Comparison of ENCODE assay signal across 1 cellular context in genomic region chr17:28720247-28720996, GRCh38.
A peak's percentile ranks its signal among the peaks of the same experiment; 100 is the strongest.
TF ChIP-seq lines count a peak whose summit lies in the region.

No MANE protein-coding gene starts in this region.

TF ChIP-seq in K562, 482 proteins besides CTCF, POLR2A, EP300 and RAD21 (continued from another document and continues in another):
- TF ChIP-seq CUX1 (CRISPR knock-in tag; IDR thresholded peaks at IDR 0.05) (no peak), ZNF239 (CRISPR knock-in tag; IDR thresholded peaks at IDR 0.05) (no peak), STAT5A (IDR thresholded peaks at IDR 0.05; ENCODE audit: borderline replicate concordance, low read length) (no peak), ZNF12 (CRISPR knock-in tag; IDR thresholded peaks at IDR 0.05) (0 out of 2 replicates have a peak, but pooled peaks have one; percentile 17), KLF16 (IDR thresholded peaks at IDR 0.05) (no peak), NRF1 (conservative IDR thresholded peaks at IDR 0.05 in 1 of 2, IDR thresholded peaks at IDR 0.05 in 1 of 2) (no peak), NCOA1 (IDR thresholded peaks at IDR 0.05; ENCODE audit: low read depth) (no peak), RERE (CRISPR knock-in tag; IDR thresholded peaks at IDR 0.05; ENCODE audit: borderline replicate concordance) (no peak), KDM1A (IDR thresholded peaks at IDR 0.05) (no peak), ZNF79 (CRISPR knock-in tag; IDR thresholded peaks at IDR 0.05; ENCODE audit: low read depth) (no peak), NKRF (IDR thresholded peaks at IDR 0.05; ENCODE audit: borderline replicate concordance) (peak; percentile 17; the same call in 1 of the 2 replicates), RBM34 (IDR thresholded peaks at IDR 0.05; ENCODE audit: borderline replicate concordance, insufficient read depth, low read length) (no peak), RB1 (IDR thresholded peaks at IDR 0.05; ENCODE audit: low read depth) (no peak), BRD4 (IDR thresholded peaks at IDR 0.05) (peak; percentile 96), MXI1 (IDR thresholded peaks at IDR 0.05; ENCODE audit: low read depth, low read length) (no peak), BDP1 (IDR thresholded peaks at IDR 0.05; ENCODE audit: insufficient read depth, insufficient read length) (no peak), ZNF778 (CRISPR knock-in tag; IDR thresholded peaks at IDR 0.05) (no peak), MYC (IDR thresholded peaks at IDR 0.05; ENCODE audit: low read depth, low read length) (no peak), MYC (CRISPR knock-in tag; IDR thresholded peaks at IDR 0.05; ENCODE audit: borderline replicate concordance, low read depth) (no peak; the same call in none of the 2 replicates), ATF4 (CRISPR knock-in tag; IDR thresholded peaks at IDR 0.05) (no peak), HDAC6 (IDR thresholded peaks at IDR 0.05; ENCODE audit: low read depth, low read length) (no peak), CREM (IDR thresholded peaks at IDR 0.05; ENCODE audit: low read depth) (peak; percentile 8; the same call in 1 of the 2 replicates), ZSCAN29 (IDR thresholded peaks at IDR 0.05) (0 out of 2 replicates have a peak, but pooled peaks have one; percentile 33), FOS (IDR thresholded peaks at IDR 0.05; ENCODE audit: extremely low read depth, insufficient read length) (no peak), HOMEZ (CRISPR knock-in tag; IDR thresholded peaks at IDR 0.05) (no peak), CHD2 (IDR thresholded peaks at IDR 0.05; ENCODE audit: low read depth, low read length) (no peak), SAFB2 (IDR thresholded peaks at IDR 0.05; ENCODE audit: borderline replicate concordance, low read depth, low read length, severe bottlenecking) (no peak), ZSCAN32 (CRISPR knock-in tag; IDR thresholded peaks at IDR 0.05) (no peak), MLLT1 (IDR thresholded peaks at IDR 0.05) (peak in 1 of 2 experiments; percentile 11; a peak in 2 of 4 replicates), ZC3H8 (IDR thresholded peaks at IDR 0.05) (no peak), POU5F1 (IDR thresholded peaks at IDR 0.05; ENCODE audit: borderline replicate concordance, low read depth, low read length, partially characterized antibody) (no peak), HDAC2 (IDR thresholded peaks at IDR 0.05) (0 out of 2 replicates have a peak, but pooled peaks have one; percentile 14), BRF1 (IDR thresholded peaks at IDR 0.05; ENCODE audit: borderline replicate concordance, extremely low read depth, insufficient read length) (no peak), AFF4 (CRISPR knock-in tag; IDR thresholded peaks at IDR 0.05) (0 out of 2 replicates have a peak, but pooled peaks have one; percentile 47), NR2C1 (IDR thresholded peaks at IDR 0.05) (no peak), NR2C1 (tag; IDR thresholded peaks at IDR 0.05) (no peak), BRF2 (IDR thresholded peaks at IDR 0.05; ENCODE audit: borderline replicate concordance, insufficient read depth, insufficient read length) (no peak), CHD1 (IDR thresholded peaks at IDR 0.05; ENCODE audit: low read length) (peak; percentile 98), MBD2 (IDR thresholded peaks at IDR 0.05; ENCODE audit: borderline replicate concordance, low read depth) (no peak)
